ENCODE assay signal across 14 cellular contexts in genomic region chr1:225865514-225865913, GRCh38. TPM values are rescaled to one million over a fixed set of nuclear protein-coding genes. Genes with fewer than 3 reads are reported as not detected.
DNase-seq lines count a peak whose midpoint lies in the region; ATAC-seq and TF ChIP-seq lines count a peak whose summit lies in the region.
"Had no signal": no experiment of that assay in that cellular context is flagged by ENCODE, and none has a peak within 500 bp of the region (broad histone marks: within the 10 kb centered on the region; RNA-seq: fewer than 3 reads in every experiment).

No MANE protein-coding gene starts in this region.

- no peaks in the 10 kb centered on the region for H3K27me3 ChIP-seq in PC-3 (ENCODE audit: low read length)
- no peaks in the 10 kb centered on the region for H3K27me3 ChIP-seq in uterus
- H3K27me3 ChIP-seq: pancreas had no signal

- peak overlapping the region; percentile 79 for H3K27ac Mint-ChIP-seq in activated naive CD4-positive, alpha-beta T cell treated with anti-CD3 and anti-CD28 coated beads for 36 hours

- no TSS peak for BruUV-seq in PC-3 (replicated peaks; lab: Mats Ljungman, UMichigan)

- POLR2A ChIA-PET in PC-3 (lab: Charles Lee; ENCODE audit: unreplicated experiment): no interaction called here

- no peaks in the 10 kb centered on the region for H3K9me3 Mint-ChIP-seq in activated naive CD4-positive, alpha-beta T cell treated with anti-CD3 and anti-CD28 coated beads for 36 hours

- H3K4me2 ChIP-seq in PC-3 (ENCODE audit: low read length): peak overlapping the region; percentile 59

- intact Hi-C loops in activated naive CD4-positive, alpha-beta T cell treated with anti-CD3 and anti-CD28 coated beads for 36 hours (cut with micrococcal nuclease): no loop called here
- intact Hi-C loops in PC-3 (cut with micrococcal nuclease) (no loop called here), left colon (cut with DNase I, micrococcal nuclease) (no loop called here), uterus (cut with DNase I; ENCODE audit: low total_unique reads) (no loop called here)

- peaks cover 8% of the 10 kb centered on the region for H3F3A ChIP-seq in PC-3 (ENCODE audit: low read length, unreplicated experiment)

- 0 out of 2 replicates have a peak, but pooled peaks cover 2% of the 10 kb centered on the region for H3K79me2 ChIP-seq in PC-3 (ENCODE audit: low read length)

- H3K27me3 Mint-ChIP-seq in activated naive CD4-positive, alpha-beta T cell treated with anti-CD3 and anti-CD28 coated beads for 36 hours (ENCODE audit: low read depth): no peaks in the 10 kb centered on the region

- peak overlapping the region; percentile 48 for H3K9ac ChIP-seq in PC-3 (ENCODE audit: low read length)

- H3K9me3 ChIP-seq in PC-3 (ENCODE audit: low read length) (no peaks in the 10 kb centered on the region), uterus (no peaks in the 10 kb centered on the region)
- H3K9me3 ChIP-seq: pancreas, thoracic aorta had no signal

- TF ChIP-seq POLR2A in uterus (IDR thresholded peaks at IDR 0.05): no peak

- CTCF ChIA-PET in activated naive CD4-positive, alpha-beta T cell treated with anti-CD3 and anti-CD28 coated beads for 36 hours (lab: Charles Lee): interaction anchor here (1.1 to 1.7 kb wide), 4 partner anchors 10 to 46 kb away, joined by 3 to 10 read pairs (median 3); no protein-coding TSS in a partner anchor
- CTCF ChIA-PET in PC-3 (lab: Charles Lee): no interaction called here

- peaks cover 12% of the 10 kb centered on the region for H3K36me3 Mint-ChIP-seq in activated naive CD4-positive, alpha-beta T cell treated with anti-CD3 and anti-CD28 coated beads for 36 hours (ENCODE audit: low read depth)

- H4K20me1 ChIP-seq in PC-3 (ENCODE audit: low read length): peaks cover 13% of the 10 kb centered on the region

- peak; percentile 2; the same call in 1 of the 2 replicates for ATAC-seq in PC-3
- ATAC-seq in left colon: peak; percentile 23
- no peak for ATAC-seq in GM21390 (IDR thresholded peaks at IDR 0.05; ENCODE audit: unreplicated experiment)

- TF ChIP-seq CTCF in PC-3 (conservative IDR thresholded peaks at IDR 0.05; ENCODE audit: low read depth, low read length) (no peak; the same call in 1 of the 2 replicates), uterus (IDR thresholded peaks at IDR 0.05) (no peak)

- no peak overlapping the region for H3K4me3 Mint-ChIP-seq in activated naive CD4-positive, alpha-beta T cell treated with anti-CD3 and anti-CD28 coated beads for 36 hours

- peaks cover 68% of the 10 kb centered on the region for H3K36me3 ChIP-seq in PC-3 (ENCODE audit: low read depth, low read length)
- H3K36me3 ChIP-seq in uterus: no peaks in the 10 kb centered on the region

- H3K27ac ChIP-seq in PC-3 (ENCODE audit: low read length): peak overlapping the region; percentile 90
- H3K27ac ChIP-seq in uterus: peak overlapping the region; percentile 79 to 87

- peaks cover 39% of the 10 kb centered on the region for H3K4me1 ChIP-seq in PC-3 (ENCODE audit: insufficient read depth, low read length)
- no peaks in the 10 kb centered on the region for H3K4me1 ChIP-seq in uterus

- H3K9me2 ChIP-seq in PC-3 (replicated peaks; ENCODE audit: low read length): no peaks in the 10 kb centered on the region

- H3K4me1 Mint-ChIP-seq in activated naive CD4-positive, alpha-beta T cell treated with anti-CD3 and anti-CD28 coated beads for 36 hours (ENCODE audit: low read depth): peaks cover 42% of the 10 kb centered on the region

- H2AFZ ChIP-seq in PC-3 (ENCODE audit: low read length): no peak overlapping the region

- peak overlapping the region; percentile 20; the same call in 1 of the 2 replicates for H3K4me3 ChIP-seq in PC-3 (ENCODE audit: low read length)
- H3K4me3 ChIP-seq in uterus: no peak overlapping the region
- H3K4me3 ChIP-seq: pancreas, thoracic aorta had no signal

- DNase-seq in activated naive CD4-positive, alpha-beta T cell treated with anti-CD3 and anti-CD28 coated beads for 36 hours: no peak
- DNase-seq in activated naive CD4-positive, alpha-beta T cell treated with anti-CD3 and anti-CD28 coated beads, Interleukin-2, amount 50 U/mL, for 16 hours: no peak
- DNase-seq in PC-3 (no peak), left colon (no peak), uterus (no peak), NCI-H1105 treated with DMSO at 0.1 percent for 48 hours (lab: John Stamatoyannopoulos, UW) (no peak)
- DNase-seq in activated CD4-positive, CD25-positive, alpha-beta regulatory T cell (lab: John Stamatoyannopoulos, UW): no peak
- DNase-seq: mammary epithelial cell, NCI-H1436 treated with DMSO at 0.1 percent for 48 hours, NCI-H524, RPMI8226 had no signal

RNA-seq across cellular contexts. Expression of gene TMEM63A, which starts 16.7 kb away (rescaled TPM):
- total RNA-seq in activated naive CD4-positive, alpha-beta T cell treated with anti-CD3 and anti-CD28 coated beads for 36 hours: 10 to 100 TPM; 34.3 to 34.7 TPM
- 47.5 and 59.3 TPM in 2 replicates for total RNA-seq in PC-3 (2014; rRNA removed)
- 100 to 1,000 TPM; 108 to 196 TPM for total RNA-seq in left colon
- total RNA-seq in uterus: 100 to 1,000 TPM in 1 of 4 donors, 10 to 100 TPM in 3; 11.2 to 125 (median 63.8) TPM

RNA-seq across cellular contexts. Expression of gene LEFTY1, which starts 23.4 kb away (rescaled TPM):
- under 1 TPM in 1 of 2 experiments, not detected in 1; 0.22 TPM for total RNA-seq in activated naive CD4-positive, alpha-beta T cell treated with anti-CD3 and anti-CD28 coated beads for 36 hours
- total RNA-seq in PC-3 (2014; rRNA removed): not detected in 2 replicates
- 100 to 1,000 TPM; 106 to 385 TPM for total RNA-seq in left colon
- total RNA-seq in uterus: 1 to 10 TPM in 2 of 4 donors, not detected in 2; 1.1 to 3.5 TPM
- total RNA-seq: mammary epithelial cell, thoracic aorta had no signal

RNA-seq across cellular contexts. Expression of gene EPHX1, which starts 55.6 kb away (rescaled TPM):
- 1 to 10 TPM; 3.8 to 5.0 TPM for total RNA-seq in activated naive CD4-positive, alpha-beta T cell treated with anti-CD3 and anti-CD28 coated beads for 36 hours
- total RNA-seq in PC-3 (2014; rRNA removed): 54.6 and 69.2 TPM in 2 replicates
- 10 to 100 TPM; 59.3 to 67.3 TPM for total RNA-seq in left colon
- total RNA-seq in uterus: 100 to 1,000 TPM in 1 of 4 donors, 10 to 100 TPM in 3; 51.2 to 156 (median 55.3) TPM

RNA-seq across cellular contexts. Expression of gene PYCR2, which starts 58.5 kb away (rescaled TPM):
- total RNA-seq in activated naive CD4-positive, alpha-beta T cell treated with anti-CD3 and anti-CD28 coated beads for 36 hours: 100 to 1,000 TPM; 143 to 149 TPM
- total RNA-seq in PC-3 (2014; rRNA removed): 57.7 and 69.0 TPM in 2 replicates
- 10 to 100 TPM; 34.8 to 42.3 TPM for total RNA-seq in left colon
- total RNA-seq in uterus: 10 to 100 TPM; 19.5 to 66.4 (median 38.8) TPM

Comparison
In these comparisons a context has a peak if more than half of its experiments do, and no peak if none do; other contexts are left out.
1. RNA of gene LEFTY1, which starts 23.4 kb away (total RNA-seq): 106 to 385 TPM in left colon; 1.1 to 3.5 TPM in uterus, 0.22 TPM in activated naive CD4-positive, alpha-beta T cell treated with anti-CD3 and anti-CD28 coated beads for 36 hours and not detected in PC-3; every median in the first group is over 10 times any median in the second.